ENCODE assay signal across 1 cellular context in the genomic region with DNA sequence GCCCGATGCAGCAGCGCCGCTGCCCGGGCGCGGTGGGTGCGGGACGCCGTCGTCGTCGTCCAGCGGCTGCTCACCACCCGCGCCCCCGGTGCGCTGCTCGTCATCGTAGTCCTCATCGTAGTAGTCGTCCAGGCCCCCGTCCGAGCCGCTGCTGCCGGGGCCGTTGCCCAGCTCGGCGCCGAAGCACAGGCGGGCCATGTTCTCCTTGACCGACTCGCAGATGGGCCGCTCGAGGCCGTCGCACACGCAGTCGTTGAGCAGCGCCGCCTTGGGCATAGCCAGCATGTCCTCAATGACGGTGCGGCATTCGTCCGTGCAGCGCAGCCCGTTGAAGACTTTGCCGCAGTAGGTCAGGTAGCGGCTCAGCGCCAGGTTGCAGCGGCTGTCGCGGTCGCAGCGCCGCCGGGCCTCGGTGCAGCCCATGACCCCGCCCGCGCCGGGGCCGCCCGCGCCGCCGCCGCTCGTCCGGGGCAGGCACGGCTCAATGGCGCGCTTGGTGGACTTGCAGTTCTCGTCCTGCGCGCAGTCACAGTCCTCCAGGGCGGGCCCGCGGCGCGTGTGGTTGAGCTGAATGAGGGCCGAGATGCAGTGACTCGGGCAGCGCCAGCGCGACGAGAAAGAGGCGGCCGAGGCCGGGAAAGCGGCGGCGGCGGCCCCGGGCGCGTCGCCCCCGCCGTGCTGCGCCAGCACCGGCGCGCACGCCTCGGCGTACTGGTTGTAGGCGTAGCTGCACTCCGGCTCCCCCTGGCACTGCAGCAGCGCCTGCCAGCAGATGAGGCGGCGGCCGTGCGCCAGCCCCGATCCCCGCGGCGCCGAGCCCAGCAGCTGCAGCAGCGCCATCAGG.
A peak's percentile ranks its signal among the peaks of the same experiment; 100 is the strongest.
TF ChIP-seq lines count a peak whose summit lies in the region.

No MANE protein-coding gene starts in this region.

TF ChIP-seq in WTC11, 78 proteins besides CTCF, POLR2A, EP300 and RAD21 (continued from another document):
- TF ChIP-seq NFE2L1 (CRISPR knock-in tag; IDR thresholded peaks at IDR 0.05), result peak; percentile 34; the same call in 1 of the 2 replicates
